Comparison of ENCODE assay signal across 1 cellular context in the genomic region with DNA sequence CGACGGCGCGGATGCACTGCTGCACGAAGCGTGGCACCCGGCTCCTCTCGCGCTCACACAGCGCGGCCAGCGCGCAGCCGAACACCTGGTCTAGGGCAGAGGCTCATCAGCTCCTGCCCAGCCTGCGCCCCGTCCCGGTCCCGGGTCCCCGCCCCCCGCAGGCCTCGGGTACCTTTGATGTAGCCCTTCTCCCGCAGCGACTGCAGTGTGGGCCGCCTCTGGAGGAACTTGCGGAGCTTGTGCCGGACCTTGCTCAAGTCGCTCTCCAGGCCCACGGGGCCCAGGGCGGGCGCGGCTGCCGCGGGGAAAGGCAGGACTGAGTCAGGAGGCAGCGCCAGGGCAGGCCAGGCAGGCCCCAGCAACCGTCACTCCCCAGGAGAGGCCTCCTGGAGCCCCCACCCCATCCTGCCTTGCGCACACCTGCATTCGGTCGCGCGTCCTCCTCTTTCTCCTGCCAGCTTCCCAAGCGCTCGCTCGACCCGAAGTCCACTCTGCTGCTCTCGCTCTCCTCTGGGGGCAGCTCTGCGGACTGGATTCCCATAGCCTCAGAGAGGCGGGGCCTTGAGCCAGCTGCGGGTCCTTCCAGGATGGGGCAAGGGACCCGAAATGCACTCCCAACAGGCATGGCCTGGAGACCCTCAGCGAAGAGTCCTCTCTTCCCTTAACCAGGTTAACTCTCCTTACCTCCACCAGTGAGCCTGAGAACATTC.
TF ChIP-seq lines count a peak whose summit lies in the region.

No MANE protein-coding gene starts in this region.

TF ChIP-seq in WTC11, 78 proteins besides CTCF, POLR2A, EP300 and RAD21 (continued from another document):
- TF ChIP-seq, protein P1, sequence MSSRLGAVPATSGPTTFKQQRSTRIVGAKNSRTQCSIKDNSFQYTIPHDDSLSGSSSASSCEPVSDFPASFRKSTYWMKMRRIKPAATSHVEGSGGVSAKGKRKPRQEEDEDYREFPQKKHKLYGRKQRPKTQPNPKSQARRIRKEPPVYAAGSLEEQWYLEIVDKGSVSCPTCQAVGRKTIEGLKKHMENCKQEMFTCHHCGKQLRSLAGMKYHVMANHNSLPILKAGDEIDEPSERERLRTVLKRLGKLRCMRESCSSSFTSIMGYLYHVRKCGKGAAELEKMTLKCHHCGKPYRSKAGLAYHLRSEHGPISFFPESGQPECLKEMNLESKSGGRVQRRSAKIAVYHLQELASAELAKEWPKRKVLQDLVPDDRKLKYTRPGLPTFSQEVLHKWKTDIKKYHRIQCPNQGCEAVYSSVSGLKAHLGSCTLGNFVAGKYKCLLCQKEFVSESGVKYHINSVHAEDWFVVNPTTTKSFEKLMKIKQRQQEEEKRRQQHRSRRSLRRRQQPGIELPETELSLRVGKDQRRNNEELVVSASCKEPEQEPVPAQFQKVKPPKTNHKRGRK (CRISPR knock-in tag; IDR thresholded peaks at IDR 0.05; ENCODE audit: borderline replicate concordance), result no peak
- TF ChIP-seq, protein P2, sequence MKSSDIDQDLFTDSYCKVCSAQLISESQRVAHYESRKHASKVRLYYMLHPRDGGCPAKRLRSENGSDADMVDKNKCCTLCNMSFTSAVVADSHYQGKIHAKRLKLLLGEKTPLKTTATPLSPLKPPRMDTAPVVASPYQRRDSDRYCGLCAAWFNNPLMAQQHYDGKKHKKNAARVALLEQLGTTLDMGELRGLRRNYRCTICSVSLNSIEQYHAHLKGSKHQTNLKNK (CRISPR knock-in tag; IDR thresholded peaks at IDR 0.05), result no peak
- TF ChIP-seq SP1 (CRISPR knock-in tag; conservative IDR thresholded peaks at IDR 0.05), result no peak
- TF ChIP-seq ZNF416 (CRISPR knock-in tag; IDR thresholded peaks at IDR 0.05), result no peak
- TF ChIP-seq, protein P3, sequence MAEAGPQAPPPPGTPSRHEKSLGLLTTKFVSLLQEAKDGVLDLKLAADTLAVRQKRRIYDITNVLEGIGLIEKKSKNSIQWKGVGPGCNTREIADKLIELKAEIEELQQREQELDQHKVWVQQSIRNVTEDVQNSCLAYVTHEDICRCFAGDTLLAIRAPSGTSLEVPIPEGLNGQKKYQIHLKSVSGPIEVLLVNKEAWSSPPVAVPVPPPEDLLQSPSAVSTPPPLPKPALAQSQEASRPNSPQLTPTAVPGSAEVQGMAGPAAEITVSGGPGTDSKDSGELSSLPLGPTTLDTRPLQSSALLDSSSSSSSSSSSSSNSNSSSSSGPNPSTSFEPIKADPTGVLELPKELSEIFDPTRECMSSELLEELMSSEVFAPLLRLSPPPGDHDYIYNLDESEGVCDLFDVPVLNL (CRISPR knock-in tag; IDR thresholded peaks at IDR 0.05; ENCODE audit: borderline replicate concordance, low read depth), result no peak
- TF ChIP-seq, protein P4, sequence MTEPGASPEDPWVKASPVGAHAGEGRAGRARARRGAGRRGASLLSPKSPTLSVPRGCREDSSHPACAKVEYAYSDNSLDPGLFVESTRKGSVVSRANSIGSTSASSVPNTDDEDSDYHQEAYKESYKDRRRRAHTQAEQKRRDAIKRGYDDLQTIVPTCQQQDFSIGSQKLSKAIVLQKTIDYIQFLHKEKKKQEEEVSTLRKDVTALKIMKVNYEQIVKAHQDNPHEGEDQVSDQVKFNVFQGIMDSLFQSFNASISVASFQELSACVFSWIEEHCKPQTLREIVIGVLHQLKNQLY (CRISPR knock-in tag; IDR thresholded peaks at IDR 0.05), result no peak
- no peak for TF ChIP-seq FOXJ3 (CRISPR knock-in tag; IDR thresholded peaks at IDR 0.05; ENCODE audit: borderline replicate concordance)
- TF ChIP-seq, protein P5, sequence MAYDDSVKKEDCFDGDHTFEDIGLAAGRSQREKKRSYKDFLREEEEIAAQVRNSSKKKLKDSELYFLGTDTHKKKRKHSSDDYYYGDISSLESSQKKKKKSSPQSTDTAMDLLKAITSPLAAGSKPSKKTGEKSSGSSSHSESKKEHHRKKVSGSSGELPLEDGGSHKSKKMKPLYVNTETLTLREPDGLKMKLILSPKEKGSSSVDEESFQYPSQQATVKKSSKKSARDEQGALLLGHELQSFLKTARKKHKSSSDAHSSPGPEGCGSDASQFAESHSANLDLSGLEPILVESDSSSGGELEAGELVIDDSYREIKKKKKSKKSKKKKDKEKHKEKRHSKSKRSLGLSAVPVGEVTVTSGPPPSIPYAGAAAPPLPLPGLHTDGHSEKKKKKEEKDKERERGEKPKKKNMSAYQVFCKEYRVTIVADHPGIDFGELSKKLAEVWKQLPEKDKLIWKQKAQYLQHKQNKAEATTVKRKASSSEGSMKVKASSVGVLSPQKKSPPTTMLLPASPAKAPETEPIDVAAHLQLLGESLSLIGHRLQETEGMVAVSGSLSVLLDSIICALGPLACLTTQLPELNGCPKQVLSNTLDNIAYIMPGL (CRISPR knock-in tag; IDR thresholded peaks at IDR 0.05), result 0 out of 2 replicates have a peak, but pooled peaks have one; percentile 34
TF ChIP-seq in WTC11: peak in this region for 2.
